18 cellular contexts compared by ENCODE assay signal in the genomic region with DNA sequence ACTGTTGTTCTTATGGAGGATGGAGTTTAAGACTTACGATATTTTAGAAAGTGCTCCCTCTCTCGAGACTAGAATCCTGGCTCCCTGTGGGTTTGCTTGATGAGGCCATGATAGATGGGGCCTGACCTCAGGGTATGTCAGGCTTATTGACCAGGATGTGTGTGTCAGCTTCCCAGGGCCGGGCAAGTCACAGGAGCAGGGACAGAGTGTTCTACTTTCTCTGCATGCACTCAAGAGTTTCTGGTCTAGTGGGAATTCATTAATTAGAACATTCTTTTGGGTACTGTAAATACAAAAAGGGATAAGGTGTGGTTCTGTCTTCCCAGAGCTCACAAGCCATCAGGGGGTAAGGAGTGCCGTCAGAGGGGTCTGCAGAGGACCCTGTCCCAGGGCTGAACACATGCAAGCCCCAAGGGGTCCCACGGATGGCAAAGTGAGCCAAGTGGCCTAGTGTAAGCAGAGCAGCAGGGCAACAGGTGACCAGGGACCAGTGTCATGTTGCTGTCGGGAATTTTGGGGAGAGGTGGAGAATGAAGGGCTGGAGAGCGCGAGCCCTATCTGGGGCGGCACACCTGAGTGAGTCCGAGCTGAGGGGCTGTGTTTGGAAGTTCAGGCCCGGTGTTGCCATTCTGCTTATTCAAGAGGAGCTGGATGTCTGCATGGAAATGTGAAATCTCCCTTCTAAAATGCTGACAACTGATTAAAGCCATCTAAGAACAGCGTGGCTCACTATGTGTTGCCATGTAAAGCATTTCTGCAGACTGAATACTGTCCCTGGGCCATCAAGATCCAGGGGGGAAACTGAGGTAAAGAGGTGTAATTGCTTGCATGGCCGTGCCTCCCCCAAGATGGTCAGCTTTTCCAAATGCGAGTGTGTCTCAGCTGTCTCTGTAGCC.
DNase-seq lines count a peak whose midpoint lies in the region; ATAC-seq, FAIRE-seq and TF ChIP-seq lines count a peak whose summit lies in the region.
"Had no signal": no experiment of that assay in that cellular context is flagged by ENCODE, and none has a peak within 500 bp of the region (broad histone marks: within the 10 kb centered on the region; RNA-seq: fewer than 3 reads in every experiment).

No MANE protein-coding gene starts in this region.

- H3K4me3 Mint-ChIP-seq in H9 = no peak overlapping the region
- no peak overlapping the region for H3K4me3 Mint-ChIP-seq in astrocyte (ENCODE audit: unreplicated experiment)
- no peak overlapping the region for H3K4me3 Mint-ChIP-seq in neural progenitor cell
- no peak overlapping the region for H3K4me3 Mint-ChIP-seq in natural killer cell treated with Interleukin-12 subunit alpha and Interleukin-12 subunit beta and Interleukin-15 and Interleukin-18, amount 100 ng/mL, for 72 hours
- H3K4me3 Mint-ChIP-seq: CD14-positive monocyte; CD4-positive, alpha-beta memory T cell; GM23338 had no signal

- H3F3A ChIP-seq in neural progenitor cell (ENCODE audit: low read depth) = peaks cover 11% of the 10 kb centered on the region

- WGBS in H9 (ENCODE audit: extremely low coverage, insufficient read length, low lambda C conversion rate) = no CpG with 5 or more reads among the region's 14 CpGs
- WGBS in thyroid gland, 2 donors = 75 to 83% methylated on average over 14 of the region's 14 CpGs

- FAIRE-seq in astrocyte (lab: Jason Lieb, UNC) = no peak
- FAIRE-seq: A204.1, H54 had no signal

- H2BK120ac ChIP-seq in H9 (ENCODE audit: low read depth, low read length, poor library complexity, severe bottlenecking) = no peak overlapping the region

- H3K4me1 ChIP-seq in H9 (ENCODE audit: insufficient read depth, low read length) (peaks cover 3% of the 10 kb centered on the region; the same call in 1 of the 2 replicates), astrocyte (ENCODE audit: insufficient read depth, low read length) (no peaks in the 10 kb centered on the region), neural progenitor cell (peaks cover 19% of the 10 kb centered on the region), thyroid gland (peaks cover 7 to 16% of the 10 kb centered on the region in 2 donors)
- H3K4me1 ChIP-seq: BLaER1 had no signal

- H3K23me2 ChIP-seq in H9 (ENCODE audit: insufficient read length, low read depth, low read length, poor library complexity, severe bottlenecking) = no peaks in the 10 kb centered on the region

- no peaks in the 10 kb centered on the region for H3K79me1 ChIP-seq in H9 (ENCODE audit: insufficient read depth, low read depth, low read length, poor library complexity, severe bottlenecking)

- H4K91ac ChIP-seq in H9 (ENCODE audit: insufficient read length, low read depth, low read length) = no peak overlapping the region

- H4K5ac ChIP-seq in H9 (ENCODE audit: insufficient read length, low read depth, low read length) = no peak overlapping the region

- DNase-seq in H9 = peak; percentile 21
- DNase-seq in astrocyte (ENCODE audit: low read depth) = no peak
- DNase-seq in neural progenitor cell (ENCODE audit: low spot score) = no peak
- DNase-seq in thyroid gland = peak; percentile 49 to 52
- DNase-seq in Ammon's horn (ENCODE audit: low spot score) = no peak
- no peak for DNase-seq in natural killer cell treated with Interleukin-12 subunit alpha and Interleukin-12 subunit beta and Interleukin-15 and Interleukin-18, amount 100 ng/mL, for 72 hours (ENCODE audit: low spot score)
- DNase-seq: AML-193; CD4-positive, alpha-beta memory T cell; DMS153; DMS79; GF-D8 had no signal

- no peaks in the 10 kb centered on the region for H3K36me3 ChIP-seq in astrocyte (ENCODE audit: insufficient read depth, low read length)
- no peaks in the 10 kb centered on the region for H3K36me3 ChIP-seq in neural progenitor cell
- H3K36me3 ChIP-seq in thyroid gland = no peaks in the 10 kb centered on the region
- H3K36me3 ChIP-seq: BLaER1 had no signal

- no peak overlapping the region for H2AK5ac ChIP-seq in H9 (ENCODE audit: insufficient read length, low read length)

- H3K14ac ChIP-seq in H9 (ENCODE audit: insufficient read depth, low read length) = no peak overlapping the region

- H3K9ac ChIP-seq in H9 (ENCODE audit: extremely low read depth, insufficient read length, low read length) (no peak overlapping the region), astrocyte (ENCODE audit: low read length) (no peak overlapping the region), neural progenitor cell (no peak overlapping the region)
- H3K9ac ChIP-seq: BLaER1 had no signal

- no peaks in the 10 kb centered on the region for H3K9me3 ChIP-seq in H9 (ENCODE audit: control insufficient read depth, low read depth, low read length)
- H3K9me3 ChIP-seq in astrocyte (ENCODE audit: insufficient read depth, low read depth, low read length) = no peaks in the 10 kb centered on the region
- H3K9me3 ChIP-seq in neural progenitor cell (ENCODE audit: low read depth) = no peaks in the 10 kb centered on the region
- no peaks in the 10 kb centered on the region for H3K9me3 ChIP-seq in thyroid gland
- H3K9me3 ChIP-seq: BLaER1 had no signal

- no peak overlapping the region for H3K27ac ChIP-seq in H9 (ENCODE audit: insufficient read length, low read depth, low read length)
- no peak overlapping the region for H3K27ac ChIP-seq in astrocyte (ENCODE audit: low read depth, low read length)
- H3K27ac ChIP-seq in neural progenitor cell = no peak overlapping the region
- H3K27ac ChIP-seq in thyroid gland = peak overlapping the region in 2 of 3 donors; percentile 41 to 68
- H3K27ac ChIP-seq: BLaER1 had no signal

- H3K56ac ChIP-seq in H9 (ENCODE audit: insufficient read length, low read depth, low read length) = no peak overlapping the region

- H2BK15ac ChIP-seq in H9 (ENCODE audit: low read depth, low read length) = no peak overlapping the region

- no peaks in the 10 kb centered on the region for H3K79me2 ChIP-seq in H9 (ENCODE audit: insufficient read depth, low read length)
- H3K79me2 ChIP-seq in astrocyte (ENCODE audit: insufficient read depth, low read length) = no peaks in the 10 kb centered on the region
- H3K79me2 ChIP-seq in neural progenitor cell (ENCODE audit: low read depth) = no peaks in the 10 kb centered on the region

- H3K36me3 Mint-ChIP-seq in H9 (ENCODE audit: insufficient read depth in 1 of 3, low read depth in 3 of 3) = no peaks in the 10 kb centered on the region
- no peaks in the 10 kb centered on the region for H3K36me3 Mint-ChIP-seq in astrocyte (ENCODE audit: low read depth, unreplicated experiment)
- H3K36me3 Mint-ChIP-seq in neural progenitor cell = no peaks in the 10 kb centered on the region
- no peaks in the 10 kb centered on the region for H3K36me3 Mint-ChIP-seq in natural killer cell treated with Interleukin-12 subunit alpha and Interleukin-12 subunit beta and Interleukin-15 and Interleukin-18, amount 100 ng/mL, for 72 hours
- H3K36me3 Mint-ChIP-seq: CD14-positive monocyte had no signal

- intact Hi-C loops in thyroid gland (cut with DNase I) = no loop called here

- no peaks in the 10 kb centered on the region for H4K20me1 ChIP-seq in H9 (ENCODE audit: control insufficient read depth, insufficient read depth, insufficient read length)
- no peaks in the 10 kb centered on the region for H4K20me1 ChIP-seq in astrocyte (ENCODE audit: insufficient read depth, low read length)
- no peaks in the 10 kb centered on the region for H4K20me1 ChIP-seq in neural progenitor cell (ENCODE audit: low read depth)
- H4K20me1 ChIP-seq: BLaER1 had no signal

- H3K4me2 ChIP-seq in H9 (ENCODE audit: insufficient read depth, insufficient read length, low read length) = no peak overlapping the region
- H3K4me2 ChIP-seq in astrocyte (ENCODE audit: low read length) = no peak overlapping the region
- no peak overlapping the region for H3K4me2 ChIP-seq in neural progenitor cell
- H3K4me2 ChIP-seq: BLaER1, GM23338 had no signal

- no peak overlapping the region for H2BK12ac ChIP-seq in H9 (ENCODE audit: insufficient read length, low read depth, low read length)

- no peak overlapping the region for H3K18ac ChIP-seq in H9 (ENCODE audit: insufficient read length, low read depth, low read length)

- H3K4ac ChIP-seq in H9 (ENCODE audit: low read depth, low read length) = no peak overlapping the region

- no peak overlapping the region for H2BK5ac ChIP-seq in H9 (ENCODE audit: insufficient read length, low read length)

- H3K9me3 Mint-ChIP-seq in H9 (no peaks in the 10 kb centered on the region), astrocyte (ENCODE audit: unreplicated experiment) (peaks cover 2% of the 10 kb centered on the region), neural progenitor cell (peaks cover 5% of the 10 kb centered on the region)
- no peaks in the 10 kb centered on the region for H3K9me3 Mint-ChIP-seq in natural killer cell treated with Interleukin-12 subunit alpha and Interleukin-12 subunit beta and Interleukin-15 and Interleukin-18, amount 100 ng/mL, for 72 hours
- H3K9me3 Mint-ChIP-seq: CD14-positive monocyte, GM23338 had no signal

- TF ChIP-seq CTCF in H9 (conservative IDR thresholded peaks at IDR 0.05) = no peak
- no peak for TF ChIP-seq CTCF in astrocyte (IDR thresholded peaks at IDR 0.05; ENCODE audit: insufficient read depth, low read depth, low read length)
- no peak for TF ChIP-seq CTCF in neural progenitor cell (IDR thresholded peaks at IDR 0.05)
- TF ChIP-seq CTCF in thyroid gland (IDR thresholded peaks at IDR 0.05) = no peak

- H3K4me3 ChIP-seq in astrocyte (ENCODE audit: insufficient read depth, low read depth, low read length) (no peak overlapping the region), neural progenitor cell (no peak overlapping the region), thyroid gland (replicated peaks in 1 of 3) (no peak overlapping the region)
- H3K4me3 ChIP-seq: BLaER1, GM23338 had no signal

- H3K4me1 Mint-ChIP-seq in H9 (peaks cover 42 to 49% of the 10 kb centered on the region in 2 experiments), astrocyte (ENCODE audit: low read depth, unreplicated experiment) (peaks cover 2% of the 10 kb centered on the region), neural progenitor cell (peaks cover 9% of the 10 kb centered on the region)
- peaks cover 0 to 4% of the 10 kb centered on the region in 2 donors for H3K4me1 Mint-ChIP-seq in natural killer cell treated with Interleukin-12 subunit alpha and Interleukin-12 subunit beta and Interleukin-15 and Interleukin-18, amount 100 ng/mL, for 72 hours (ENCODE audit: low read depth in 2 of 2)
- H3K4me1 Mint-ChIP-seq: CD14-positive monocyte had no signal

- H3K27me3 Mint-ChIP-seq in H9 (ENCODE audit: low read depth) (no peaks in the 10 kb centered on the region), astrocyte (ENCODE audit: low read depth, unreplicated experiment) (peaks cover 47% of the 10 kb centered on the region), neural progenitor cell (ENCODE audit: insufficient read depth, low read depth) (peaks cover 5% of the 10 kb centered on the region)
- H3K27me3 Mint-ChIP-seq in natural killer cell treated with Interleukin-12 subunit alpha and Interleukin-12 subunit beta and Interleukin-15 and Interleukin-18, amount 100 ng/mL, for 72 hours = no peaks in the 10 kb centered on the region
- H3K27me3 Mint-ChIP-seq: CD4-positive, alpha-beta memory T cell had no signal

- TF ChIP-seq POLR2A in thyroid gland (IDR thresholded peaks at IDR 0.05) = no peak

- no peak overlapping the region for H2BK20ac ChIP-seq in H9 (ENCODE audit: low read depth, low read length, poor library complexity, severe bottlenecking)

- no peak overlapping the region for H4K8ac ChIP-seq in H9 (replicated peaks; ENCODE audit: insufficient read length, low read depth, low read length)

- ATAC-seq in HG03469 (IDR thresholded peaks at IDR 0.05; ENCODE audit: unreplicated experiment) = no peak
- ATAC-seq in natural killer cell treated with Interleukin-12 subunit alpha and Interleukin-12 subunit beta and Interleukin-15 and Interleukin-18, amount 100 ng/mL, for 72 hours = no peak
- ATAC-seq: GM23338, HCT116 had no signal

- H3K27ac Mint-ChIP-seq in H9 = no peak overlapping the region; a peak in 1 of 7 replicates
- peak overlapping the region; percentile 27 for H3K27ac Mint-ChIP-seq in astrocyte (ENCODE audit: unreplicated experiment)
- H3K27ac Mint-ChIP-seq in neural progenitor cell = peak overlapping the region; percentile 15
- peak overlapping the region in 1 of 2 donors; percentile 23 for H3K27ac Mint-ChIP-seq in natural killer cell treated with Interleukin-12 subunit alpha and Interleukin-12 subunit beta and Interleukin-15 and Interleukin-18, amount 100 ng/mL, for 72 hours
- H3K27ac Mint-ChIP-seq: CD14-positive monocyte, GM23338 had no signal

- no peak overlapping the region for H3T11ph ChIP-seq in H9 (ENCODE audit: low read length)

- H2AFZ ChIP-seq in H9 (ENCODE audit: low read length) (no peak overlapping the region), astrocyte (ENCODE audit: low read depth, low read length) (no peak overlapping the region), neural progenitor cell (replicated peaks) (no peak overlapping the region)
- H2AFZ ChIP-seq: GM23338 had no signal

- H3K23ac ChIP-seq in H9 (ENCODE audit: insufficient read length, low read depth, low read length) = no peak overlapping the region

- no peaks in the 10 kb centered on the region for H3K27me3 ChIP-seq in H9 (ENCODE audit: insufficient read depth, low read length)
- peaks cover 4% of the 10 kb centered on the region for H3K27me3 ChIP-seq in astrocyte (ENCODE audit: insufficient read depth, low read length)
- no peaks in the 10 kb centered on the region for H3K27me3 ChIP-seq in neural progenitor cell
- no peaks in the 10 kb centered on the region for H3K27me3 ChIP-seq in thyroid gland
- H3K27me3 ChIP-seq: BLaER1 had no signal

Comparison
In these comparisons a context has a peak if more than half of its experiments do, and no peak if none do; other contexts are left out.
1. DNase-seq: peak in H9 (single experiment) and thyroid gland (2 of 2); none in astrocyte (single experiment), neural progenitor cell (single experiment), Ammon's horn (single experiment) and natural killer cell treated with Interleukin-12 subunit alpha and Interleukin-12 subunit beta and Interleukin-15 and Interleukin-18, amount 100 ng/mL, for 72 hours (single experiment).
2. H3K27ac ChIP-seq: peak in thyroid gland (2 of 3); none in H9 (single experiment), astrocyte (single experiment) and neural progenitor cell (single experiment).
3. H3K27ac Mint-ChIP-seq: peak in astrocyte (single experiment) and neural progenitor cell (single experiment); none in H9 (0 of 3).